9 cellular contexts compared by ENCODE assay signal in genomic region chr10:110613341-110613995, GRCh38. TPM values are rescaled to one million over a fixed set of nuclear protein-coding genes. Genes with fewer than 3 reads are reported as not detected.
A peak's percentile ranks its signal among the peaks of the same experiment; 100 is the strongest.
DNase-seq lines count a peak whose midpoint lies in the region; ATAC-seq and TF ChIP-seq lines count a peak whose summit lies in the region.
"Had no signal": no experiment of that assay in that cellular context is flagged by ENCODE, and none has a peak within 500 bp of the region (broad histone marks: within the 10 kb centered on the region; RNA-seq: fewer than 3 reads in every experiment).

No MANE protein-coding gene starts in this region.

- no peaks in the 10 kb centered on the region for H3K9me3 Mint-ChIP-seq in activated naive CD8-positive, alpha-beta T cell treated with anti-CD3 and anti-CD28 coated beads for 36 hours

- no peaks in the 10 kb centered on the region for H3K9me3 ChIP-seq in breast epithelium

- ATAC-seq in GM18873 (IDR thresholded peaks at IDR 0.05; ENCODE audit: low FRiP score, unreplicated experiment), result peak; percentile 21
- no peak for ATAC-seq in HG03378 (IDR thresholded peaks at IDR 0.05; ENCODE audit: unreplicated experiment)
- ATAC-seq in left colon, result no peak

- peaks cover 3% of the 10 kb centered on the region for H3K36me3 Mint-ChIP-seq in activated naive CD8-positive, alpha-beta T cell treated with anti-CD3 and anti-CD28 coated beads for 36 hours

- no peak overlapping the region for H3K4me3 ChIP-seq in breast epithelium

- no peaks in the 10 kb centered on the region for H3K36me3 ChIP-seq in breast epithelium

- no peaks in the 10 kb centered on the region for H3K4me1 ChIP-seq in breast epithelium

- peak; percentile 14 for TF ChIP-seq CTCF in GM12873 (IDR thresholded peaks at IDR 0.05; ENCODE audit: insufficient read depth, low read depth, low read length, missing control alignments)
- TF ChIP-seq CTCF in breast epithelium (IDR thresholded peaks at IDR 0.05), result no peak

- peaks cover 69% of the 10 kb centered on the region for H3K4me1 Mint-ChIP-seq in activated naive CD8-positive, alpha-beta T cell treated with anti-CD3 and anti-CD28 coated beads for 36 hours

- no peak overlapping the region for H3K4me3 Mint-ChIP-seq in activated naive CD8-positive, alpha-beta T cell treated with anti-CD3 and anti-CD28 coated beads for 36 hours

- H3K27ac ChIP-seq in breast epithelium, result no peak overlapping the region

- in situ Hi-C loops in KBM-7 (cut with MboI; ENCODE audit: low pct_unique_long_range_greater_than_20kb, low sequenced_read_pairs), result no loop called here

- peak overlapping the region; percentile 47 for H3K27ac Mint-ChIP-seq in activated naive CD8-positive, alpha-beta T cell treated with anti-CD3 and anti-CD28 coated beads for 36 hours

- H3K27me3 Mint-ChIP-seq in activated naive CD8-positive, alpha-beta T cell treated with anti-CD3 and anti-CD28 coated beads for 36 hours, result no peaks in the 10 kb centered on the region

- peak; percentile 57 for DNase-seq in KBM-7
- peak; percentile 24 for DNase-seq in activated naive CD8-positive, alpha-beta T cell treated with anti-CD3 and anti-CD28 coated beads for 36 hours
- no peak for DNase-seq in NCI-H2171 (lab: John Stamatoyannopoulos, UW)
- no peak for DNase-seq in breast epithelium (ENCODE audit: low spot score in 2 of 2)
- no peak for DNase-seq in left colon
- DNase-seq: NCI-H748 treated with DMSO at 0.1 percent for 48 hours had no signal

- TF ChIP-seq POLR2A in breast epithelium (IDR thresholded peaks at IDR 0.05), result no peak

- H3K27me3 ChIP-seq in breast epithelium, result no peaks in the 10 kb centered on the region

- intact Hi-C loops in breast epithelium (cut with DNase I; ENCODE audit: low total_unique reads) (no loop called here), left colon (cut with DNase I, micrococcal nuclease) (no loop called here)

RNA-seq across cellular contexts. Expression of gene RBM20, which starts 30.7 kb away (rescaled TPM):
- total RNA-seq in activated naive CD8-positive, alpha-beta T cell treated with anti-CD3 and anti-CD28 coated beads for 36 hours, result under 1 TPM; 0.42 to 0.45 TPM
- 1 to 10 TPM in 2 of 3 donors, under 1 TPM in 1; 0.48 to 3.1 (median 1.6) TPM for total RNA-seq in breast epithelium
- 1 to 10 TPM in 1 of 2 donors, under 1 TPM in 1; 0.92 to 1.9 TPM for total RNA-seq in left colon

RNA-seq across cellular contexts. Expression of gene SMC3, which starts 46.0 kb away (rescaled TPM):
- 10 to 100 TPM; 75.6 to 76.5 TPM for total RNA-seq in activated naive CD8-positive, alpha-beta T cell treated with anti-CD3 and anti-CD28 coated beads for 36 hours
- total RNA-seq in breast epithelium (10 to 100 TPM; 26.6 to 37.8 (median 37.0) TPM), left colon (10 to 100 TPM; 23.7 to 25.5 TPM)

Comparison
In these comparisons a context has a peak if more than half of its experiments do, and no peak if none do; other contexts are left out.
1. DNase-seq: peak in KBM-7 (single experiment) and activated naive CD8-positive, alpha-beta T cell treated with anti-CD3 and anti-CD28 coated beads for 36 hours (single experiment); none in NCI-H2171 (single experiment), breast epithelium (0 of 2) and left colon (0 of 2).